Comparison of ENCODE assay signal across 14 cellular contexts in the genomic region with DNA sequence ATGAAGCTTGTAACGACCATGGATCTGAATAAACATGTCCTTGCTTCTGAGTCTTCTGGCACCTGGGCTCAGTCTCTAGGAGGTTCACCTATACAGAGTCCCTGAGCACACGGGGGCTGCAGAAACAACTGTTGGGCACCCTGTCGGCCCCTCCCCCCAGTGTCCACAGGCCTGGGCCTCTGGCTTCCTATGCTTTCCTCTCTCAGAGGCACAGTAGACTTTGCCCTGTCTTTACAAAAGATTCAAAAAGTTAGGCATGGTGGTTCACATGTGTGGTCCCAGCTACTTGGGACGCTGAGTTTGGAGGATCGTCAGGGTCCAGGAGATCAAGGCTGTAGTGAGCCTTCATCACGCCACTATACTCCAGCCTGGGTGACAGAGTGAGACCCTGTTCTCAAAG. TPM values are rescaled to one million over a fixed set of nuclear protein-coding genes. Genes with fewer than 3 reads are reported as not detected.
"Had no signal": no experiment of that assay in that cellular context is flagged by ENCODE, and none has a peak within 500 bp of the region (broad histone marks: within the 10 kb centered on the region; RNA-seq: fewer than 3 reads in every experiment).

No MANE protein-coding gene starts in this region.

RNA-seq across cellular contexts. Expression of gene TUBA3D, which starts 45.6 kb away (rescaled TPM):
- total RNA-seq: activated B cell treated with CpG ODN at 0.5 μM for 24 hours; activated CD8-positive, alpha-beta T cell treated with anti-CD3 and anti-CD28 coated beads for 36 hours; activated naive CD4-positive, alpha-beta T cell treated with anti-CD3 and anti-CD28 coated beads for 36 hours; activated naive CD8-positive, alpha-beta T cell treated with anti-CD3 and anti-CD28 coated beads for 36 hours; activated T-cell treated with anti-CD3 and anti-CD28 coated beads, Interleukin-2, amount 50 U/mL, for 4 hours; activated T-helper 17 cell treated with anti-CD3 and anti-CD28 coated beads, Interleukin-2, amount 50 U/mL, for 72 hours; ascending aorta; breast epithelium; cardiac muscle cell; colonic mucosa; esophagus muscularis mucosa; foreskin keratinocyte; T-helper 1 cell treated with Interleukin-12 subunit alpha and Interleukin-12 subunit beta and Interleukin-4 antibody, amounts not matched to agents 30 ng/mL and 1 ng/mL, for 36 hours; T-helper 2 cell treated with Interferon-gamma antibody and Interleukin-4, amounts not matched to agents 100 ng/mL and 5 ng/mL, for 36 hours had no signal
- polyA plus RNA-seq: foreskin keratinocyte had no signal
